In genomic region chr6:14985366-14985765, GRCh38 we compare ENCODE assay signal across 28 cellular contexts.
DNase-seq lines count a peak whose midpoint lies in the region; ATAC-seq lines count a peak whose summit lies in the region.
"Had no signal": no experiment of that assay in that cellular context is flagged by ENCODE, and none has a peak within 500 bp of the region (broad histone marks: within the 10 kb centered on the region; RNA-seq: fewer than 3 reads in every experiment).

No MANE protein-coding gene starts in this region.

- H3K36me3 ChIP-seq in MG63, result no peaks in the 10 kb centered on the region
- H3K36me3 ChIP-seq: BE2C, HAP-1, SJSA1 had no signal

- intact Hi-C loops in dendritic cell treated with granulocyte-macrophage colony-stimulating factor and Interleukin-4, amounts not matched to agents 40 ng/mL and 50 ng/mL, for 4 days (cut with micrococcal nuclease), result no loop called here
- intact Hi-C loops in left cardiac atrium (cut with DNase I), result no loop called here

- ATAC-seq in left cardiac atrium, result no peak

- DNase-seq in activated naive CD4-positive, alpha-beta T cell treated with Interleukin-2 at 50 U/mL for 16 hours, result no peak
- peak; percentile 95 for DNase-seq in NCI-H524 treated with DMSO at 0.1 percent for 48 hours (lab: John Stamatoyannopoulos, UW)
- DNase-seq in left cardiac atrium, result no peak
- DNase-seq in T1000 (lab: John Stamatoyannopoulos, UW), result no peak
- no peak for DNase-seq in MG63
- DNase-seq in effector CD8-positive, alpha-beta T cell (lab: John Stamatoyannopoulos, UW), result no peak
- DNase-seq: 8988T; ACHN; BE2C; CD8-positive, alpha-beta memory T cell; DMS153; DND-41; GM23248; HFFc6; NCI-H1048; NCI-H1417; NCI-H1694; NCI-H2081; NCI-H2227 treated with DMSO at 0.1 percent for 48 hours; NCI-H748 treated with DMSO at 0.1 percent for 48 hours; Right ventricle myocardium superior; RPMI8226 had no signal

- no peaks in the 10 kb centered on the region for H3K27me3 ChIP-seq in MG63
- H3K27me3 ChIP-seq: BE2C, SJSA1 had no signal

- no peaks in the 10 kb centered on the region for H3K9me3 ChIP-seq in MG63
- H3K9me3 ChIP-seq: BE2C, HAP-1 had no signal

- H3K9me3 Mint-ChIP-seq in activated naive CD4-positive, alpha-beta T cell treated with anti-CD3 and anti-CD28 coated beads, Interleukin-2, amount 50 U/mL, for 24 hours, result no peaks in the 10 kb centered on the region
- H3K9me3 Mint-ChIP-seq in dendritic cell treated with granulocyte-macrophage colony-stimulating factor and Interleukin-4, amounts not matched to agents 40 ng/mL and 50 ng/mL, for 4 days, result no peaks in the 10 kb centered on the region
- H3K9me3 Mint-ChIP-seq: CD14-positive monocyte; CD8-positive, alpha-beta memory T cell; HFFc6 had no signal

- no peaks in the 10 kb centered on the region for H3K27me3 Mint-ChIP-seq in activated naive CD4-positive, alpha-beta T cell treated with anti-CD3 and anti-CD28 coated beads, Interleukin-2, amount 50 U/mL, for 24 hours
- H3K27me3 Mint-ChIP-seq in dendritic cell treated with granulocyte-macrophage colony-stimulating factor and Interleukin-4, amounts not matched to agents 40 ng/mL and 50 ng/mL, for 4 days, result no peaks in the 10 kb centered on the region

- H3K36me3 Mint-ChIP-seq in activated naive CD4-positive, alpha-beta T cell treated with anti-CD3 and anti-CD28 coated beads, Interleukin-2, amount 50 U/mL, for 24 hours, result no peaks in the 10 kb centered on the region
- H3K36me3 Mint-ChIP-seq in dendritic cell treated with granulocyte-macrophage colony-stimulating factor and Interleukin-4, amounts not matched to agents 40 ng/mL and 50 ng/mL, for 4 days (ENCODE audit: low read depth), result no peaks in the 10 kb centered on the region
- H3K36me3 Mint-ChIP-seq: CD14-positive monocyte; CD8-positive, alpha-beta memory T cell had no signal

- no peaks in the 10 kb centered on the region for H3K4me1 Mint-ChIP-seq in activated naive CD4-positive, alpha-beta T cell treated with anti-CD3 and anti-CD28 coated beads, Interleukin-2, amount 50 U/mL, for 24 hours
- peaks cover 54% of the 10 kb centered on the region for H3K4me1 Mint-ChIP-seq in dendritic cell treated with granulocyte-macrophage colony-stimulating factor and Interleukin-4, amounts not matched to agents 40 ng/mL and 50 ng/mL, for 4 days (ENCODE audit: low read depth)
- H3K4me1 Mint-ChIP-seq: CD8-positive, alpha-beta memory T cell had no signal

- peak overlapping the region; percentile 43 for H3K27ac Mint-ChIP-seq in activated naive CD4-positive, alpha-beta T cell treated with anti-CD3 and anti-CD28 coated beads, Interleukin-2, amount 50 U/mL, for 24 hours
- peak overlapping the region; percentile 72 for H3K27ac Mint-ChIP-seq in dendritic cell treated with granulocyte-macrophage colony-stimulating factor and Interleukin-4, amounts not matched to agents 40 ng/mL and 50 ng/mL, for 4 days
- H3K27ac Mint-ChIP-seq: CD8-positive, alpha-beta memory T cell; HFFc6; IgD-negative memory B cell had no signal

- no peak overlapping the region for H3K4me3 Mint-ChIP-seq in activated naive CD4-positive, alpha-beta T cell treated with anti-CD3 and anti-CD28 coated beads, Interleukin-2, amount 50 U/mL, for 24 hours
- H3K4me3 Mint-ChIP-seq in dendritic cell treated with granulocyte-macrophage colony-stimulating factor and Interleukin-4, amounts not matched to agents 40 ng/mL and 50 ng/mL, for 4 days, result no peak overlapping the region
- H3K4me3 Mint-ChIP-seq: CD14-positive monocyte; CD8-positive, alpha-beta memory T cell; HFFc6; IgD-negative memory B cell had no signal

- H3K4me3 ChIP-seq in MG63, result no peak overlapping the region
- H3K4me3 ChIP-seq: HAP-1, SJSA1 had no signal
